10 cellular contexts compared by ENCODE assay signal in genomic region chrX:120664081-120664480, GRCh38. TPM values are rescaled to one million over a fixed set of nuclear protein-coding genes. Genes with fewer than 3 reads are reported as not detected.
DNase-seq lines count a peak whose midpoint lies in the region; ATAC-seq and TF ChIP-seq lines count a peak whose summit lies in the region.
"Had no signal": no experiment of that assay in that cellular context is flagged by ENCODE, and none has a peak within 500 bp of the region (broad histone marks: within the 10 kb centered on the region; RNA-seq: fewer than 3 reads in every experiment).

No MANE protein-coding gene starts in this region.

- no peak for DNase-seq in stimulated activated naive CD8-positive, alpha-beta T cell treated with anti-CD3 and anti-CD28 coated beads, Interleukin-15, amount 100 ng/mL, for 72 hours
- DNase-seq in NCI-H69 (lab: John Stamatoyannopoulos, UW): peak; percentile 25
- DNase-seq in fibroblast of lung (ENCODE audit: low read depth in 2 of 2): peak; percentile 12 to 40
- no peak for DNase-seq in upper lobe of right lung
- DNase-seq in ureter (ENCODE audit: low spot score): no peak
- DNase-seq in uterus: no peak
- DNase-seq: NCI-H345 had no signal

- no peaks in the 10 kb centered on the region for H4K20me1 ChIP-seq in fibroblast of lung (ENCODE audit: control insufficient read depth, extremely low read depth, insufficient read depth, low read length)

- H3K27me3 ChIP-seq in fibroblast of lung (ENCODE audit: control insufficient read depth, insufficient read depth, low read length) (no peaks in the 10 kb centered on the region), upper lobe of right lung (no peaks in the 10 kb centered on the region), uterus (no peaks in the 10 kb centered on the region)

- no peak overlapping the region for H3K4me2 ChIP-seq in fibroblast of lung (ENCODE audit: extremely low read depth, insufficient read depth, low read length)

- H3K27me3 Mint-ChIP-seq in stimulated activated naive CD8-positive, alpha-beta T cell treated with anti-CD3 and anti-CD28 coated beads, Interleukin-15, Interleukin-2, amounts not matched to agents 100 ng/mL and 50 ng/mL, for 24 hours: no peaks in the 10 kb centered on the region
- no peaks in the 10 kb centered on the region for H3K27me3 Mint-ChIP-seq in stimulated activated naive CD8-positive, alpha-beta T cell treated with anti-CD3 and anti-CD28 coated beads, Interleukin-15, amount 100 ng/mL, for 72 hours

- TF ChIP-seq CTCF in fibroblast of lung (conservative IDR thresholded peaks at IDR 0.05 in 1 of 2, IDR thresholded peaks at IDR 0.05 in 1 of 2; ENCODE audit: low read depth in 1 of 2, low read length in 2 of 2): no peak
- TF ChIP-seq CTCF in upper lobe of right lung (IDR thresholded peaks at IDR 0.05): peak; percentile 16
- no peak for TF ChIP-seq CTCF in uterus (IDR thresholded peaks at IDR 0.05)

- intact Hi-C loops in upper lobe of right lung (cut with DNase I): no loop called here
- intact Hi-C loops in uterus (cut with DNase I; ENCODE audit: low total_unique reads): no loop called here

- H3K4me3 ChIP-seq in fibroblast of lung (replicated peaks in 1 of 4; ENCODE audit: control extremely low read depth in 1 of 4, insufficient read depth in 1 of 4, low read depth in 3 of 4, low read length in 4 of 4) (no peak overlapping the region), upper lobe of right lung (no peak overlapping the region), uterus (no peak overlapping the region)
- H3K4me3 ChIP-seq: prostate gland had no signal

- TF ChIP-seq POLR2A in uterus (IDR thresholded peaks at IDR 0.05): no peak

- H2AFZ ChIP-seq in fibroblast of lung (ENCODE audit: low read length): no peak overlapping the region

- no peaks in the 10 kb centered on the region for H3K4me1 Mint-ChIP-seq in stimulated activated naive CD8-positive, alpha-beta T cell treated with anti-CD3 and anti-CD28 coated beads, Interleukin-15, Interleukin-2, amounts not matched to agents 100 ng/mL and 50 ng/mL, for 24 hours (ENCODE audit: low read depth)
- H3K4me1 Mint-ChIP-seq in stimulated activated naive CD8-positive, alpha-beta T cell treated with anti-CD3 and anti-CD28 coated beads, Interleukin-15, amount 100 ng/mL, for 72 hours: peaks cover 7% of the 10 kb centered on the region

- H3K79me2 ChIP-seq in fibroblast of lung (ENCODE audit: control insufficient read depth, insufficient read depth, low read length): no peaks in the 10 kb centered on the region

- H3K9ac ChIP-seq in fibroblast of lung (ENCODE audit: insufficient read depth, low read length): no peak overlapping the region

- no peak overlapping the region for H3K4me3 Mint-ChIP-seq in stimulated activated naive CD8-positive, alpha-beta T cell treated with anti-CD3 and anti-CD28 coated beads, Interleukin-15, Interleukin-2, amounts not matched to agents 100 ng/mL and 50 ng/mL, for 24 hours
- H3K4me3 Mint-ChIP-seq in stimulated activated naive CD8-positive, alpha-beta T cell treated with anti-CD3 and anti-CD28 coated beads, Interleukin-15, amount 100 ng/mL, for 72 hours: no peak overlapping the region

- peak overlapping the region; percentile 38 for H3K27ac Mint-ChIP-seq in stimulated activated naive CD8-positive, alpha-beta T cell treated with anti-CD3 and anti-CD28 coated beads, Interleukin-15, Interleukin-2, amounts not matched to agents 100 ng/mL and 50 ng/mL, for 24 hours
- no peak overlapping the region for H3K27ac Mint-ChIP-seq in stimulated activated naive CD8-positive, alpha-beta T cell treated with anti-CD3 and anti-CD28 coated beads, Interleukin-15, amount 100 ng/mL, for 72 hours

- no peaks in the 10 kb centered on the region for H3K36me3 Mint-ChIP-seq in stimulated activated naive CD8-positive, alpha-beta T cell treated with anti-CD3 and anti-CD28 coated beads, Interleukin-15, Interleukin-2, amounts not matched to agents 100 ng/mL and 50 ng/mL, for 24 hours (ENCODE audit: low read depth)

- H3K9me3 ChIP-seq in fibroblast of lung (ENCODE audit: control insufficient read depth, insufficient read depth, low read depth, low read length): no peaks in the 10 kb centered on the region
- no peaks in the 10 kb centered on the region for H3K9me3 ChIP-seq in upper lobe of right lung
- no peaks in the 10 kb centered on the region for H3K9me3 ChIP-seq in uterus
- H3K9me3 ChIP-seq: prostate gland had no signal

- H3K27ac ChIP-seq in fibroblast of lung (ENCODE audit: insufficient read depth, low read length) (no peak overlapping the region), upper lobe of right lung (no peak overlapping the region), uterus (no peak overlapping the region)
- H3K27ac ChIP-seq: prostate gland had no signal

- H3K4me1 ChIP-seq in fibroblast of lung (ENCODE audit: control insufficient read depth, extremely low read depth, insufficient read depth, low read length) (no peaks in the 10 kb centered on the region), upper lobe of right lung (no peaks in the 10 kb centered on the region), uterus (no peaks in the 10 kb centered on the region)
- H3K4me1 ChIP-seq: prostate gland had no signal

- no peaks in the 10 kb centered on the region for H3K36me3 ChIP-seq in fibroblast of lung (ENCODE audit: control insufficient read depth, insufficient read depth, low read length)
- H3K36me3 ChIP-seq in upper lobe of right lung: no peaks in the 10 kb centered on the region
- no peaks in the 10 kb centered on the region for H3K36me3 ChIP-seq in uterus
- H3K36me3 ChIP-seq: prostate gland had no signal

- no peaks in the 10 kb centered on the region for H3K9me3 Mint-ChIP-seq in stimulated activated naive CD8-positive, alpha-beta T cell treated with anti-CD3 and anti-CD28 coated beads, Interleukin-15, Interleukin-2, amounts not matched to agents 100 ng/mL and 50 ng/mL, for 24 hours
- no peaks in the 10 kb centered on the region for H3K9me3 Mint-ChIP-seq in stimulated activated naive CD8-positive, alpha-beta T cell treated with anti-CD3 and anti-CD28 coated beads, Interleukin-15, amount 100 ng/mL, for 72 hours

- no peak for ATAC-seq in stimulated activated naive CD8-positive, alpha-beta T cell treated with anti-CD3 and anti-CD28 coated beads, Interleukin-15, amount 100 ng/mL, for 72 hours
- ATAC-seq in upper lobe of right lung (no peak), HG03457 (IDR thresholded peaks at IDR 0.05; ENCODE audit: unreplicated experiment) (no peak)

RNA-seq across cellular contexts. Expression of gene C1GALT1C1, which starts 34.2 kb away (rescaled TPM):
- total RNA-seq in fibroblast of lung (24.4 and 27.4 TPM in 2 replicates), upper lobe of right lung (24.0 TPM), ureter (22.4 TPM), uterus (10 to 100 TPM in 3 of 4 donors, 1 to 10 TPM in 1; 5.4 to 39.3 (median 18.0) TPM)
- 34.5 and 36.6 TPM in 2 replicates for polyA plus RNA-seq in fibroblast of lung
- 20.9 and 22.4 TPM in 2 replicates for polyA plus RNA-seq in fibroblast of lung (2012)
- 0.75 and 4.1 TPM in 2 replicates for polyA minus RNA-seq in fibroblast of lung (ENCODE audit: low replicate concordance)

Comparison
In these comparisons a context has a peak if more than half of its experiments do, and no peak if none do; other contexts are left out.
1. DNase-seq: peak in NCI-H69 (single experiment) and fibroblast of lung (2 of 2); none in stimulated activated naive CD8-positive, alpha-beta T cell treated with anti-CD3 and anti-CD28 coated beads, Interleukin-15, amount 100 ng/mL, for 72 hours (0 of 2), upper lobe of right lung (single experiment), ureter (single experiment) and uterus (0 of 2).